Comparison of ENCODE assay signal across 9 cellular contexts in genomic region chr10:103451091-103451801, GRCh38. TPM values are rescaled to one million over a fixed set of nuclear protein-coding genes. Genes with fewer than 3 reads are reported as not detected.
A peak's percentile ranks its signal among the peaks of the same experiment; 100 is the strongest.
DNase-seq lines count a peak whose midpoint lies in the region; ATAC-seq, FAIRE-seq and TF ChIP-seq lines count a peak whose summit lies in the region.
"Had no signal": no experiment of that assay in that cellular context is flagged by ENCODE, and none has a peak within 500 bp of the region (broad histone marks: within the 10 kb centered on the region; RNA-seq: fewer than 3 reads in every experiment).

No MANE protein-coding gene starts in this region.

- peak overlapping the region; percentile 83 for H3K27ac ChIP-seq in GM12878 (ENCODE audit: control insufficient read depth, insufficient read depth)

- H3K27me3 ChIP-seq in GM12878 (replicated peaks in 1 of 2; ENCODE audit: control insufficient read depth in 2 of 2, insufficient read depth in 2 of 2, low read length in 1 of 2) (no peaks in the 10 kb centered on the region), kidney epithelial cell (ENCODE audit: control insufficient read depth, insufficient read depth, low read length) (no peaks in the 10 kb centered on the region)

- RAD21 ChIA-PET in GM12878 (lab: Charles Lee; ENCODE audit: unreplicated experiment) = interaction anchor here (0.6 to 7.1 kb wide), 7 partner anchors 13 to 39 kb away, joined by 3 to 73 read pairs (median 8); no protein-coding TSS in a partner anchor

- H3K36me3 Mint-ChIP-seq in T-cell = peaks cover 29% of the 10 kb centered on the region

- no peak for TF ChIP-seq CTCF in GM13976 (IDR thresholded peaks at IDR 0.05; ENCODE audit: borderline replicate concordance, control extremely low read depth, extremely low read depth, insufficient read depth, missing control alignments)
- no peak for TF ChIP-seq CTCF in GM12878 (IDR thresholded peaks at IDR 0.05 in 2 of 3, conservative IDR thresholded peaks at IDR 0.05 in 1 of 3; ENCODE audit: control insufficient read depth in 2 of 3, extremely low read depth in 1 of 3, insufficient read depth in 1 of 3, low read depth in 3 of 3, low read length in 3 of 3)
- TF ChIP-seq CTCF in kidney epithelial cell (IDR thresholded peaks at IDR 0.05; ENCODE audit: insufficient read depth, low read length, poor library complexity, severe bottlenecking) = no peak

- in situ Hi-C loops in GM13976 (cut with MboI; ENCODE audit: low sequenced_read_pairs, unreplicated experiment) = no loop called here
- in situ Hi-C loops in GM12878 (cut with MboI) = no loop called here

- WGBS in GM12878 (ENCODE audit: insufficient coverage, insufficient replicate concordance, low lambda C conversion rate, missing lambda C conversion rate) = 2% methylated on average over 14 of the region's 14 CpGs

- POLR2A ChIA-PET in T-cell (lab: Charles Lee) = no interaction called here
- POLR2A ChIA-PET in GM12878 (lab: Charles Lee) = interaction anchor here (1.3 to 9.5 kb wide), 5 partner anchors 9 to 54 kb away, joined by 4 to 144 read pairs (median 6); no protein-coding TSS in a partner anchor

- TF ChIP-seq EP300 in GM12878 (IDR thresholded peaks at IDR 0.05; ENCODE audit: borderline replicate concordance in 1 of 2, control insufficient read depth in 1 of 2, low read depth in 2 of 2, low read length in 2 of 2) = no peak

- H4K20me1 ChIP-seq in GM12878 (ENCODE audit: control insufficient read depth, insufficient read depth) = no peaks in the 10 kb centered on the region; the same call in 1 of the 2 replicates

- H3K4me3 Mint-ChIP-seq in T-cell = peak overlapping the region; percentile 88 to 90 (median 90)
- H3K4me3 Mint-ChIP-seq: neural crest cell had no signal

- peak overlapping the region; percentile 88 to 94 for H3K27ac Mint-ChIP-seq in T-cell

- intact Hi-C loops in GM12878 (cut with micrococcal nuclease; ENCODE audit: unreplicated experiment) = loop anchor here (1.0 kb wide), 1 partner anchor 20 kb away; no protein-coding TSS in a partner anchor

- DNase-seq in A172 (ENCODE audit: low spot score) (peak; percentile 88), GM13976 (ENCODE audit: low spot score) (peak; percentile 67), T-cell (peak in 32 of 34 experiments; percentile 10 to 67 (median 38)), GM12878 (ENCODE audit: low read depth, low spot score) (no peak), kidney epithelial cell (ENCODE audit: low read depth) (no peak), amniotic stem cell (lab: John Stamatoyannopoulos, UW) (no peak)
- peak; percentile 22 to 32 for DNase-seq in stimulated activated CD4-positive, alpha-beta T cell treated with anti-CD3 and anti-CD28 coated beads, Interleukin-4, amount 100 ng/mL, for 4 hours

- peaks cover 30% of the 10 kb centered on the region for H3K79me2 ChIP-seq in GM12878 (ENCODE audit: control insufficient read depth, insufficient read depth, low read length)

- H3K27me3 Mint-ChIP-seq in T-cell = no peaks in the 10 kb centered on the region

- peaks cover 42 to 57% (median 54%) of the 10 kb centered on the region in 3 donors for H3K4me1 Mint-ChIP-seq in T-cell
- H3K4me1 Mint-ChIP-seq: neural crest cell had no signal

- H3K36me3 ChIP-seq in GM12878 (ENCODE audit: control insufficient read depth in 2 of 2, insufficient read depth in 2 of 2, low read length in 1 of 2) = peaks cover 9 to 18% of the 10 kb centered on the region in 2 experiments
- H3K36me3 ChIP-seq in kidney epithelial cell (ENCODE audit: control insufficient read depth, insufficient read depth, low read length) = peaks cover 2% of the 10 kb centered on the region

- H2AFZ ChIP-seq in GM12878 (ENCODE audit: control insufficient read depth, low read depth, low read length) = peak overlapping the region; percentile 69

- H3K4me3 ChIP-seq in GM12878 (peak overlapping the region; percentile 98), kidney epithelial cell (ENCODE audit: low read depth, low read length) (peak overlapping the region; percentile 31)

- H3K4me2 ChIP-seq in GM12878 (ENCODE audit: control insufficient read depth, insufficient read depth) = peak overlapping the region; percentile 79

- peak; percentile 38 for FAIRE-seq in GM12878 (lab: Jason Lieb, UNC)

- TF ChIP-seq POLR2A in GM12878 (IDR thresholded peaks at IDR 0.05; ENCODE audit: low read depth, low read length) = peak; percentile 48; the same call in 1 of the 2 replicates

- CTCF ChIA-PET in T-cell (lab: Charles Lee) = interaction anchor here (0.5 to 1.9 kb wide), 4 partner anchors 16 to 64 kb away, joined by 3 to 7 read pairs (median 3); no protein-coding TSS in a partner anchor
- CTCF ChIA-PET in GM12878 (lab: Yijun Ruan, JAX) = interaction anchor here (0.9 to 17.8 kb wide), 6 partner anchors 18 to 35 kb away, joined by 4 to 163 read pairs (median 34); partner anchors contain the start of gene CALHM3

- no peaks in the 10 kb centered on the region for H3K9me3 ChIP-seq in GM12878 (replicated peaks; ENCODE audit: control insufficient read depth, insufficient read depth, low read length)

- no TSS peak for BruUV-seq in GM12878 (replicated peaks; lab: Mats Ljungman, UMichigan)

- peak overlapping the region; percentile 75 for H3K9ac ChIP-seq in GM12878 (ENCODE audit: control insufficient read depth, insufficient read depth, low read length)

- no peak for TF ChIP-seq RAD21 in GM12878 (IDR thresholded peaks at IDR 0.05; ENCODE audit: insufficient read depth, low read depth, low read length)

- ATAC-seq in T-cell (replicated peaks in 1 of 4) (peak; percentile 77 to 81 (median 78)), GM12878 (peak; percentile 80), GM21515 (IDR thresholded peaks at IDR 0.05; ENCODE audit: unreplicated experiment) (no peak)

- H3K9me3 Mint-ChIP-seq in T-cell = no peaks in the 10 kb centered on the region
- H3K9me3 Mint-ChIP-seq: neural crest cell had no signal

- peaks cover 22% of the 10 kb centered on the region for H3K4me1 ChIP-seq in GM12878 (ENCODE audit: control insufficient read depth, insufficient read depth, low read length)

- SMC1A ChIA-PET in GM12878 (lab: Charles Lee; ENCODE audit: uncharacterized antibody, unreplicated experiment) = interaction anchor here (0.6 to 9.6 kb wide), 8 partner anchors 11 to 533 kb away, joined by 3 to 124 read pairs (median 4); partner anchors contain the start of gene CNNM2

RNA-seq across cellular contexts. Expression of gene CALHM2, which starts 0.9 kb away (rescaled TPM):
- 24.5 and 26.0 TPM in 2 replicates for total RNA-seq in A172 (2014; rRNA removed; shearing (Covaris generic))
- total RNA-seq in T-cell (10 to 100 TPM in 4 of 5 donors, 1 to 10 TPM in 1; 8.9 to 76.7 (median 46.8) TPM), GM12878 (2014; rRNA removed) (7.5 and 8.0 TPM in 2 replicates), GM12878 (2014; rRNA removed; fragmentation: Illumina TruSeq; extraction: Trizol) (5.0 and 6.1 TPM in 2 replicates), GM12878 (2021) (15.2 and 15.3 TPM in 2 replicates), kidney epithelial cell (0.07 and 0.25 TPM in 2 replicates)
- total RNA-seq in GM12878 (2013; cell fraction: nucleolus; rRNA removed) = 24.6 and 24.7 TPM in 2 replicates
- 4.3 TPM for polyA plus RNA-seq in GM12878 (2011; ENCODE audit: low read depth)
- polyA plus RNA-seq in GM12878 (2011; rRNA removed) (11.8 and 23.7 TPM in 2 replicates), GM12878 (2014; fragmentation: Illumina TruSeq; extraction: Trizol) (5.5 and 8.1 TPM in 2 replicates), GM12878 (2014; fragmentation: Nextera tagmentation; extraction: Ambion mirVana) (1 to 10 TPM in 1 of 2 experiments, under 1 TPM in 1; 0.60 to 1.9 TPM), GM12878 (2014; rRNA removed) (14.5 and 15.2 TPM in 2 replicates), GM12878 (2016; fragmentation: Nextera tagmentation; extraction: Ambion mirVana) (10 to 100 TPM; 10.4 to 12.6 TPM)
- polyA plus RNA-seq in GM12878 (2011; cell fraction: cytosol; rRNA removed) = 32.2 and 40.1 TPM in 2 replicates
- polyA plus RNA-seq in GM12878 (2011; cell fraction: nucleus; rRNA removed) = 56.9 and 57.7 TPM in 2 replicates
- 9.2 and 14.4 TPM in 2 replicates for polyA plus RNA-seq in GM12878 (2012)
- polyA minus RNA-seq in GM12878 (2011; rRNA and poly(A)+ RNA removed) = 22.8 and 48.1 TPM in 2 replicates
- 11.5 and 17.3 TPM in 2 replicates for polyA minus RNA-seq in GM12878 (2011; cell fraction: cytosol; rRNA and poly(A)+ RNA removed)
- 32.5 and 51.8 TPM in 2 replicates for polyA minus RNA-seq in GM12878 (2011; cell fraction: nucleus; rRNA and poly(A)+ RNA removed)
- total RNA-seq: neural crest cell had no signal

RNA-seq across cellular contexts. Expression of gene CALHM1, which starts 7.5 kb away (rescaled TPM):
- not detected in 2 replicates for total RNA-seq in A172 (2014; rRNA removed; shearing (Covaris generic))
- total RNA-seq in T-cell (not detected), GM12878 (2014; rRNA removed) (0.17 and 0.65 TPM in 2 replicates), GM12878 (2014; rRNA removed; fragmentation: Illumina TruSeq; extraction: Trizol) (0.14 and 0.18 TPM in 2 replicates), GM12878 (2021) (0.31 and 0.40 TPM in 2 replicates), kidney epithelial cell (not detected in 2 replicates)
- 1.4 and 1.9 TPM in 2 replicates for total RNA-seq in GM12878 (2013; cell fraction: nucleolus; rRNA removed)
- polyA plus RNA-seq in GM12878 (2011; ENCODE audit: low read depth) = 0.28 TPM
- polyA plus RNA-seq in GM12878 (2011; rRNA removed) (1.2 and 1.7 TPM in 2 replicates), GM12878 (2014; fragmentation: Illumina TruSeq; extraction: Trizol) (0.16 and 0.17 TPM in 2 replicates), GM12878 (2014; fragmentation: Nextera tagmentation; extraction: Ambion mirVana) (under 1 TPM; 0.05 to 0.15 TPM), GM12878 (2014; rRNA removed) (0.18 and 0.45 TPM in 2 replicates), GM12878 (2016; fragmentation: Nextera tagmentation; extraction: Ambion mirVana) (under 1 TPM; 0.06 to 0.08 TPM)
- 1.5 and 1.7 TPM in 2 replicates for polyA plus RNA-seq in GM12878 (2011; cell fraction: cytosol; rRNA removed)
- 2.2 and 2.7 TPM in 2 replicates for polyA plus RNA-seq in GM12878 (2011; cell fraction: nucleus; rRNA removed)
- 0.35 and 0.49 TPM in 2 replicates for polyA plus RNA-seq in GM12878 (2012)
- 1.6 and 2.7 TPM in 2 replicates for polyA minus RNA-seq in GM12878 (2011; rRNA and poly(A)+ RNA removed)
- 0.31 and 0.80 TPM in 2 replicates for polyA minus RNA-seq in GM12878 (2011; cell fraction: cytosol; rRNA and poly(A)+ RNA removed)
- polyA minus RNA-seq in GM12878 (2011; cell fraction: nucleus; rRNA and poly(A)+ RNA removed) = 4.0 and 4.2 TPM in 2 replicates
- total RNA-seq: neural crest cell had no signal

RNA-seq across cellular contexts. Expression of gene CALHM3, which starts 27.8 kb away (rescaled TPM):
- total RNA-seq in A172 (2014; rRNA removed; shearing (Covaris generic)) = 4.7 and 4.8 TPM in 2 replicates
- not detected for total RNA-seq in T-cell
- total RNA-seq in GM12878 (2013; cell fraction: nucleolus; rRNA removed) = 0.39 TPM in 1 of 2 replicates, not detected in the other
- total RNA-seq in GM12878 (2014; rRNA removed) = 0.11 and 0.22 TPM in 2 replicates
- total RNA-seq in GM12878 (2014; rRNA removed; fragmentation: Illumina TruSeq; extraction: Trizol) = not detected in 2 replicates
- 0.16 TPM in 1 of 2 replicates, not detected in the other for total RNA-seq in GM12878 (2021)
- not detected for polyA plus RNA-seq in GM12878 (2011; ENCODE audit: low read depth)
- polyA plus RNA-seq in GM12878 (2011; rRNA removed) = 0.42 TPM in 2 replicates
- polyA plus RNA-seq in GM12878 (2011; cell fraction: cytosol; rRNA removed) = 0.96 and 1.0 TPM in 2 replicates
- 0.22 and 0.88 TPM in 2 replicates for polyA plus RNA-seq in GM12878 (2011; cell fraction: nucleus; rRNA removed)
- 0.12 and 0.22 TPM in 2 replicates for polyA plus RNA-seq in GM12878 (2012)
- polyA plus RNA-seq in GM12878 (2014; fragmentation: Illumina TruSeq; extraction: Trizol) = not detected in 2 replicates
- under 1 TPM in 1 of 2 experiments, not detected in 1; 0.03 TPM for polyA plus RNA-seq in GM12878 (2014; fragmentation: Nextera tagmentation; extraction: Ambion mirVana)
- 0.09 TPM in 1 of 2 replicates, not detected in the other for polyA plus RNA-seq in GM12878 (2014; rRNA removed)
- polyA plus RNA-seq in GM12878 (2016; fragmentation: Nextera tagmentation; extraction: Ambion mirVana) = under 1 TPM in 1 of 2 experiments, not detected in 1; 0.13 TPM
- 0.21 TPM in 1 of 2 replicates, not detected in the other for polyA minus RNA-seq in GM12878 (2011; rRNA and poly(A)+ RNA removed)
- polyA minus RNA-seq in GM12878 (2011; cell fraction: cytosol; rRNA and poly(A)+ RNA removed) = not detected in 2 replicates
- not detected in 2 replicates for polyA minus RNA-seq in GM12878 (2011; cell fraction: nucleus; rRNA and poly(A)+ RNA removed)
- not detected in 2 replicates for total RNA-seq in kidney epithelial cell
- total RNA-seq: neural crest cell had no signal

RNA-seq across cellular contexts. Expression of gene NEURL1, which starts 42.3 kb away (rescaled TPM):
- total RNA-seq in A172 (2014; rRNA removed; shearing (Covaris generic)) = 0.17 TPM in 1 of 2 replicates, not detected in the other
- total RNA-seq in T-cell (1 to 10 TPM in 1 of 5 donors, under 1 TPM in 4; 0.46 to 1.7 (median 0.84) TPM), GM12878 (2014; rRNA removed) (not detected in 2 replicates), GM12878 (2014; rRNA removed; fragmentation: Illumina TruSeq; extraction: Trizol) (not detected in 2 replicates), GM12878 (2021) (0.05 and 0.13 TPM in 2 replicates), kidney epithelial cell (1.3 and 2.1 TPM in 2 replicates)
- 0.58 TPM in 1 of 2 replicates, not detected in the other for total RNA-seq in GM12878 (2013; cell fraction: nucleolus; rRNA removed)
- polyA plus RNA-seq in GM12878 (2011; ENCODE audit: low read depth) = not detected
- polyA plus RNA-seq in GM12878 (2011; rRNA removed) (0.01 and 0.04 TPM in 2 replicates), GM12878 (2014; fragmentation: Illumina TruSeq; extraction: Trizol) (not detected in 2 replicates), GM12878 (2014; fragmentation: Nextera tagmentation; extraction: Ambion mirVana) (under 1 TPM in 1 of 2 experiments, not detected in 1; 0.02 TPM), GM12878 (2014; rRNA removed) (0.03 and 0.05 TPM in 2 replicates), GM12878 (2016; fragmentation: Nextera tagmentation; extraction: Ambion mirVana) (not detected)
- polyA plus RNA-seq in GM12878 (2011; cell fraction: cytosol; rRNA removed) = 0.03 and 0.04 TPM in 2 replicates
- polyA plus RNA-seq in GM12878 (2011; cell fraction: nucleus; rRNA removed) = 0.29 and 0.31 TPM in 2 replicates
- polyA plus RNA-seq in GM12878 (2012) = 0.28 and 0.39 TPM in 2 replicates
- polyA minus RNA-seq in GM12878 (2011; rRNA and poly(A)+ RNA removed) = not detected in 2 replicates
- polyA minus RNA-seq in GM12878 (2011; cell fraction: cytosol; rRNA and poly(A)+ RNA removed) = not detected in 2 replicates
- polyA minus RNA-seq in GM12878 (2011; cell fraction: nucleus; rRNA and poly(A)+ RNA removed) = not detected in 2 replicates

RNA-seq across cellular contexts. Expression of gene PDCD11, which starts 54.8 kb away (rescaled TPM):
- total RNA-seq in A172 (2014; rRNA removed; shearing (Covaris generic)) = 28.7 and 33.7 TPM in 2 replicates
- total RNA-seq in T-cell = 10 to 100 TPM; 24.0 to 53.3 (median 45.2) TPM
- total RNA-seq in GM12878 (2013; cell fraction: nucleolus; rRNA removed) = 121 and 124 TPM in 2 replicates
- total RNA-seq in GM12878 (2014; rRNA removed) = 51.2 and 52.9 TPM in 2 replicates
- 40.0 and 42.9 TPM in 2 replicates for total RNA-seq in GM12878 (2014; rRNA removed; fragmentation: Illumina TruSeq; extraction: Trizol)
- 66.5 and 69.7 TPM in 2 replicates for total RNA-seq in GM12878 (2021)
- 19.5 TPM for polyA plus RNA-seq in GM12878 (2011; ENCODE audit: low read depth)
- 25.2 and 32.3 TPM in 2 replicates for polyA plus RNA-seq in GM12878 (2011; rRNA removed)
- polyA plus RNA-seq in GM12878 (2011; cell fraction: cytosol; rRNA removed) = 30.7 and 35.6 TPM in 2 replicates
- 92.2 and 142 TPM in 2 replicates for polyA plus RNA-seq in GM12878 (2011; cell fraction: nucleus; rRNA removed)
- polyA plus RNA-seq in GM12878 (2012) = 27.2 and 31.0 TPM in 2 replicates
- 42.9 and 46.7 TPM in 2 replicates for polyA plus RNA-seq in GM12878 (2014; fragmentation: Illumina TruSeq; extraction: Trizol)
- polyA plus RNA-seq in GM12878 (2014; fragmentation: Nextera tagmentation; extraction: Ambion mirVana) = 10 to 100 TPM; 13.9 to 17.2 TPM
- 42.6 and 46.4 TPM in 2 replicates for polyA plus RNA-seq in GM12878 (2014; rRNA removed)
- 10 to 100 TPM; 48.1 to 52.4 TPM for polyA plus RNA-seq in GM12878 (2016; fragmentation: Nextera tagmentation; extraction: Ambion mirVana)
- 54.2 and 63.3 TPM in 2 replicates for polyA minus RNA-seq in GM12878 (2011; rRNA and poly(A)+ RNA removed)
- 27.3 and 29.3 TPM in 2 replicates for polyA minus RNA-seq in GM12878 (2011; cell fraction: cytosol; rRNA and poly(A)+ RNA removed)
- polyA minus RNA-seq in GM12878 (2011; cell fraction: nucleus; rRNA and poly(A)+ RNA removed) = 41.8 and 83.1 TPM in 2 replicates
- total RNA-seq in kidney epithelial cell = 49.2 and 53.0 TPM in 2 replicates

Comparison
In these comparisons a context has a peak if more than half of its experiments do, and no peak if none do; other contexts are left out.
1. DNase-seq: peak in A172 (single experiment), GM13976 (single experiment), T-cell (32 of 34) and stimulated activated CD4-positive, alpha-beta T cell treated with anti-CD3 and anti-CD28 coated beads, Interleukin-4, amount 100 ng/mL, for 4 hours (2 of 2); none in GM12878 (single experiment), kidney epithelial cell (single experiment) and amniotic stem cell (single experiment).